In the genomic region with DNA sequence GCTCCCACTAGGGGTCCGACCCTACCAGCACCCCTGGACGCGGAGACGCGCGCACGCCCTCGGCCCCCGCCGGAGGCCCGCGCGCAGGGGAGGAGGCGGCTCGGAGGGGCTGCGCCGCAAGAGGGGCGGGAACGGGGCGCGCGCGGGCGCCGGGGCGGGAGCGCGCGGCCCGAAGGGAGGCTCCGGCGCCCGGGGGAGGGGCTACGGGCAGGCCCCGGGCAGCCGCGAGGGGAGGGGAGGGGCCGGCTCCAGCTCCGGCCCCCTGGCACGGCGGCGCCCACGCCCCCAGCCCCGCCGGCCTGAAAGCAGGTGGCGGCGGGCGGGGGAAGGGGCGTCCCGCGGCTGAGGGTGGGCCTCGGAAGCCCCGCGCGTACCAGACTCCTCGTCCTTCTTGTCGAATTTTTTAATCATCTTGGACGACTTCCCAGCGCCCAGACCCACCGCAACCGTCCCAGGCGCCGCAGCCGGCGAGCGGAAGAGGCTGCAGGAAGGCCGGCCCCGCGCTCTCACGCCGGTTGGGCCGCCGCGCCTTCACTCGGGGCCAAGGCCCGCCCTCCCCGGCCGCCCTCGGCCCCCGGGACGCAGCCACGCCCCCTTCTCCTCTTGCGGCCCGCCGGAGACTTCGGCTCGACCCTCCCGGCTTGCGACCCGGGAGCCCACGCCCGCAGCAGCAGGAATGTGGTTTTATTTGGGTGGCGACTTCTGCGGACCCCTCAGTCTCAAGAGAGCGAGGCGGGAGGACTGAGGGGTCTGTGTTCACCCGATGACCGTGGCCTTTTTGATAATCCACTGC, we compare ENCODE assay signal across 1 cellular context.
TF ChIP-seq lines count a peak whose summit lies in the region.

A gene with protein sequence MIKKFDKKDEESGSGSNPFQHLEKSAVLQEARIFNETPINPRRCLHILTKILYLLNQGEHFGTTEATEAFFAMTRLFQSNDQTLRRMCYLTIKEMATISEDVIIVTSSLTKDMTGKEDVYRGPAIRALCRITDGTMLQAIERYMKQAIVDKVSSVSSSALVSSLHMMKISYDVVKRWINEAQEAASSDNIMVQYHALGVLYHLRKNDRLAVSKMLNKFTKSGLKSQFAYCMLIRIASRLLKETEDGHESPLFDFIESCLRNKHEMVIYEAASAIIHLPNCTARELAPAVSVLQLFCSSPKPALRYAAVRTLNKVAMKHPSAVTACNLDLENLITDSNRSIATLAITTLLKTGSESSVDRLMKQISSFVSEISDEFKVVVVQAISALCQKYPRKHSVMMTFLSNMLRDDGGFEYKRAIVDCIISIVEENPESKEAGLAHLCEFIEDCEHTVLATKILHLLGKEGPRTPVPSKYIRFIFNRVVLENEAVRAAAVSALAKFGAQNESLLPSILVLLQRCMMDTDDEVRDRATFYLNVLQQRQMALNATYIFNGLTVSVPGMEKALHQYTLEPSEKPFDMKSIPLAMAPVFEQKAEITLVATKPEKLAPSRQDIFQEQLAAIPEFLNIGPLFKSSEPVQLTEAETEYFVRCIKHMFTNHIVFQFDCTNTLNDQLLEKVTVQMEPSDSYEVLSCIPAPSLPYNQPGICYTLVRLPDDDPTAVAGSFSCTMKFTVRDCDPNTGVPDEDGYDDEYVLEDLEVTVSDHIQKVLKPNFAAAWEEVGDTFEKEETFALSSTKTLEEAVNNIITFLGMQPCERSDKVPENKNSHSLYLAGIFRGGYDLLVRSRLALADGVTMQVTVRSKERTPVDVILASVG (minus strand): TSS at position 491 of the 793 bp plus-strand sequence. CDS start 80 bp downstream, at position 411.

TF ChIP-seq in K562, 482 proteins besides CTCF, POLR2A, EP300 and RAD21 (continued from another document and continues in another):
- TF ChIP-seq, protein P1, sequence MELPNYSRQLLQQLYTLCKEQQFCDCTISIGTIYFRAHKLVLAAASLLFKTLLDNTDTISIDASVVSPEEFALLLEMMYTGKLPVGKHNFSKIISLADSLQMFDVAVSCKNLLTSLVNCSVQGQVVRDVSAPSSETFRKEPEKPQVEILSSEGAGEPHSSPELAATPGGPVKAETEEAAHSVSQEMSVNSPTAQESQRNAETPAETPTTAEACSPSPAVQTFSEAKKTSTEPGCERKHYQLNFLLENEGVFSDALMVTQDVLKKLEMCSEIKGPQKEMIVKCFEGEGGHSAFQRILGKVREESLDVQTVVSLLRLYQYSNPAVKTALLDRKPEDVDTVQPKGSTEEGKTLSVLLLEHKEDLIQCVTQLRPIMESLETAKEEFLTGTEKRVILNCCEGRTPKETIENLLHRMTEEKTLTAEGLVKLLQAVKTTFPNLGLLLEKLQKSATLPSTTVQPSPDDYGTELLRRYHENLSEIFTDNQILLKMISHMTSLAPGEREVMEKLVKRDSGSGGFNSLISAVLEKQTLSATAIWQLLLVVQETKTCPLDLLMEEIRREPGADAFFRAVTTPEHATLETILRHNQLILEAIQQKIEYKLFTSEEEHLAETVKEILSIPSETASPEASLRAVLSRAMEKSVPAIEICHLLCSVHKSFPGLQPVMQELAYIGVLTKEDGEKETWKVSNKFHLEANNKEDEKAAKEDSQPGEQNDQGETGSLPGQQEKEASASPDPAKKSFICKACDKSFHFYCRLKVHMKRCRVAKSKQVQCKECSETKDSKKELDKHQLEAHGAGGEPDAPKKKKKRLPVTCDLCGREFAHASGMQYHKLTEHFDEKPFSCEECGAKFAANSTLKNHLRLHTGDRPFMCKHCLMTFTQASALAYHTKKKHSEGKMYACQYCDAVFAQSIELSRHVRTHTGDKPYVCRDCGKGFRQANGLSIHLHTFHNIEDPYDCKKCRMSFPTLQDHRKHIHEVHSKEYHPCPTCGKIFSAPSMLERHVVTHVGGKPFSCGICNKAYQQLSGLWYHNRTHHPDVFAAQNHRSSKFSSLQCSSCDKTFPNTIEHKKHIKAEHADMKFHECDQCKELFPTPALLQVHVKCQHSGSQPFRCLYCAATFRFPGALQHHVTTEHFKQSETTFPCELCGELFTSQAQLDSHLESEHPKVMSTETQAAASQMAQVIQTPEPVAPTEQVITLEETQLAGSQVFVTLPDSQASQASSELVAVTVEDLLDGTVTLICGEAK (IDR thresholded peaks at IDR 0.05), result peak; percentile 89
- TF ChIP-seq, protein P1 (CRISPR knock-in tag; IDR thresholded peaks at IDR 0.05), result no peak
- TF ChIP-seq, protein P2, sequence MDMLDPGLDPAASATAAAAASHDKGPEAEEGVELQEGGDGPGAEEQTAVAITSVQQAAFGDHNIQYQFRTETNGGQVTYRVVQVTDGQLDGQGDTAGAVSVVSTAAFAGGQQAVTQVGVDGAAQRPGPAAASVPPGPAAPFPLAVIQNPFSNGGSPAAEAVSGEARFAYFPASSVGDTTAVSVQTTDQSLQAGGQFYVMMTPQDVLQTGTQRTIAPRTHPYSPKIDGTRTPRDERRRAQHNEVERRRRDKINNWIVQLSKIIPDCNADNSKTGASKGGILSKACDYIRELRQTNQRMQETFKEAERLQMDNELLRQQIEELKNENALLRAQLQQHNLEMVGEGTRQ (CRISPR knock-in tag; IDR thresholded peaks at IDR 0.05), result no peak
- TF ChIP-seq, protein P3, sequence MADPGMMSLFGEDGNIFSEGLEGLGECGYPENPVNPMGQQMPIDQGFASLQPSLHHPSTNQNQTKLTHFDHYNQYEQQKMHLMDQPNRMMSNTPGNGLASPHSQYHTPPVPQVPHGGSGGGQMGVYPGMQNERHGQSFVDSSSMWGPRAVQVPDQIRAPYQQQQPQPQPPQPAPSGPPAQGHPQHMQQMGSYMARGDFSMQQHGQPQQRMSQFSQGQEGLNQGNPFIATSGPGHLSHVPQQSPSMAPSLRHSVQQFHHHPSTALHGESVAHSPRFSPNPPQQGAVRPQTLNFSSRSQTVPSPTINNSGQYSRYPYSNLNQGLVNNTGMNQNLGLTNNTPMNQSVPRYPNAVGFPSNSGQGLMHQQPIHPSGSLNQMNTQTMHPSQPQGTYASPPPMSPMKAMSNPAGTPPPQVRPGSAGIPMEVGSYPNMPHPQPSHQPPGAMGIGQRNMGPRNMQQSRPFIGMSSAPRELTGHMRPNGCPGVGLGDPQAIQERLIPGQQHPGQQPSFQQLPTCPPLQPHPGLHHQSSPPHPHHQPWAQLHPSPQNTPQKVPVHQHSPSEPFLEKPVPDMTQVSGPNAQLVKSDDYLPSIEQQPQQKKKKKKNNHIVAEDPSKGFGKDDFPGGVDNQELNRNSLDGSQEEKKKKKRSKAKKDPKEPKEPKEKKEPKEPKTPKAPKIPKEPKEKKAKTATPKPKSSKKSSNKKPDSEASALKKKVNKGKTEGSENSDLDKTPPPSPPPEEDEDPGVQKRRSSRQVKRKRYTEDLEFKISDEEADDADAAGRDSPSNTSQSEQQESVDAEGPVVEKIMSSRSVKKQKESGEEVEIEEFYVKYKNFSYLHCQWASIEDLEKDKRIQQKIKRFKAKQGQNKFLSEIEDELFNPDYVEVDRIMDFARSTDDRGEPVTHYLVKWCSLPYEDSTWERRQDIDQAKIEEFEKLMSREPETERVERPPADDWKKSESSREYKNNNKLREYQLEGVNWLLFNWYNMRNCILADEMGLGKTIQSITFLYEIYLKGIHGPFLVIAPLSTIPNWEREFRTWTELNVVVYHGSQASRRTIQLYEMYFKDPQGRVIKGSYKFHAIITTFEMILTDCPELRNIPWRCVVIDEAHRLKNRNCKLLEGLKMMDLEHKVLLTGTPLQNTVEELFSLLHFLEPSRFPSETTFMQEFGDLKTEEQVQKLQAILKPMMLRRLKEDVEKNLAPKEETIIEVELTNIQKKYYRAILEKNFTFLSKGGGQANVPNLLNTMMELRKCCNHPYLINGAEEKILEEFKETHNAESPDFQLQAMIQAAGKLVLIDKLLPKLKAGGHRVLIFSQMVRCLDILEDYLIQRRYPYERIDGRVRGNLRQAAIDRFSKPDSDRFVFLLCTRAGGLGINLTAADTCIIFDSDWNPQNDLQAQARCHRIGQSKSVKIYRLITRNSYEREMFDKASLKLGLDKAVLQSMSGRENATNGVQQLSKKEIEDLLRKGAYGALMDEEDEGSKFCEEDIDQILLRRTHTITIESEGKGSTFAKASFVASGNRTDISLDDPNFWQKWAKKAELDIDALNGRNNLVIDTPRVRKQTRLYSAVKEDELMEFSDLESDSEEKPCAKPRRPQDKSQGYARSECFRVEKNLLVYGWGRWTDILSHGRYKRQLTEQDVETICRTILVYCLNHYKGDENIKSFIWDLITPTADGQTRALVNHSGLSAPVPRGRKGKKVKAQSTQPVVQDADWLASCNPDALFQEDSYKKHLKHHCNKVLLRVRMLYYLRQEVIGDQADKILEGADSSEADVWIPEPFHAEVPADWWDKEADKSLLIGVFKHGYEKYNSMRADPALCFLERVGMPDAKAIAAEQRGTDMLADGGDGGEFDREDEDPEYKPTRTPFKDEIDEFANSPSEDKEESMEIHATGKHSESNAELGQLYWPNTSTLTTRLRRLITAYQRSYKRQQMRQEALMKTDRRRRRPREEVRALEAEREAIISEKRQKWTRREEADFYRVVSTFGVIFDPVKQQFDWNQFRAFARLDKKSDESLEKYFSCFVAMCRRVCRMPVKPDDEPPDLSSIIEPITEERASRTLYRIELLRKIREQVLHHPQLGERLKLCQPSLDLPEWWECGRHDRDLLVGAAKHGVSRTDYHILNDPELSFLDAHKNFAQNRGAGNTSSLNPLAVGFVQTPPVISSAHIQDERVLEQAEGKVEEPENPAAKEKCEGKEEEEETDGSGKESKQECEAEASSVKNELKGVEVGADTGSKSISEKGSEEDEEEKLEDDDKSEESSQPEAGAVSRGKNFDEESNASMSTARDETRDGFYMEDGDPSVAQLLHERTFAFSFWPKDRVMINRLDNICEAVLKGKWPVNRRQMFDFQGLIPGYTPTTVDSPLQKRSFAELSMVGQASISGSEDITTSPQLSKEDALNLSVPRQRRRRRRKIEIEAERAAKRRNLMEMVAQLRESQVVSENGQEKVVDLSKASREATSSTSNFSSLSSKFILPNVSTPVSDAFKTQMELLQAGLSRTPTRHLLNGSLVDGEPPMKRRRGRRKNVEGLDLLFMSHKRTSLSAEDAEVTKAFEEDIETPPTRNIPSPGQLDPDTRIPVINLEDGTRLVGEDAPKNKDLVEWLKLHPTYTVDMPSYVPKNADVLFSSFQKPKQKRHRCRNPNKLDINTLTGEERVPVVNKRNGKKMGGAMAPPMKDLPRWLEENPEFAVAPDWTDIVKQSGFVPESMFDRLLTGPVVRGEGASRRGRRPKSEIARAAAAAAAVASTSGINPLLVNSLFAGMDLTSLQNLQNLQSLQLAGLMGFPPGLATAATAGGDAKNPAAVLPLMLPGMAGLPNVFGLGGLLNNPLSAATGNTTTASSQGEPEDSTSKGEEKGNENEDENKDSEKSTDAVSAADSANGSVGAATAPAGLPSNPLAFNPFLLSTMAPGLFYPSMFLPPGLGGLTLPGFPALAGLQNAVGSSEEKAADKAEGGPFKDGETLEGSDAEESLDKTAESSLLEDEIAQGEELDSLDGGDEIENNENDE (IDR thresholded peaks at IDR 0.05; ENCODE audit: low read depth, low read length), result no peak
- peak; percentile 87; the same call in 1 of the 2 replicates for TF ChIP-seq POLR2AphosphoS5 (IDR thresholded peaks at IDR 0.05; ENCODE audit: control insufficient read depth, insufficient read depth, low read depth, low read length)
- no peak for TF ChIP-seq IRF2 (CRISPR knock-in tag; IDR thresholded peaks at IDR 0.05)
- no peak; the same call in 1 of the 2 replicates for TF ChIP-seq KAT7 (CRISPR knock-in tag; IDR thresholded peaks at IDR 0.05; ENCODE audit: borderline replicate concordance)
- TF ChIP-seq ZNF41 (CRISPR knock-in tag; conservative IDR thresholded peaks at IDR 0.05), result peak; percentile 40; the same call in 1 of the 2 replicates
- no peak for TF ChIP-seq LEF1 (IDR thresholded peaks at IDR 0.05)
- no peak for TF ChIP-seq DIDO1 (tag; IDR thresholded peaks at IDR 0.05; ENCODE audit: low read depth)
- peak; percentile 86 for TF ChIP-seq CXXC5 (CRISPR knock-in tag; IDR thresholded peaks at IDR 0.05)
- TF ChIP-seq ZBTB17 (CRISPR knock-in tag; IDR thresholded peaks at IDR 0.05), result no peak
- 0 out of 2 replicates have a peak, but pooled peaks have one; percentile 19 for TF ChIP-seq ZNF263 (CRISPR knock-in tag; IDR thresholded peaks at IDR 0.05; ENCODE audit: borderline replicate concordance)
- TF ChIP-seq CC2D1A (IDR thresholded peaks at IDR 0.05), result no peak
- peak; percentile 29; the same call in 1 of the 2 replicates for TF ChIP-seq SOX6 (IDR thresholded peaks at IDR 0.05)
- no peak for TF ChIP-seq MCM3 (IDR thresholded peaks at IDR 0.05)
- TF ChIP-seq BHLHE40 (IDR thresholded peaks at IDR 0.05; ENCODE audit: low read length), result no peak
- no peak for TF ChIP-seq ZFP1 (CRISPR knock-in tag; IDR thresholded peaks at IDR 0.05)
- 0 out of 2 replicates have a peak, but pooled peaks have one; percentile 21 for TF ChIP-seq POLR2H (tag; IDR thresholded peaks at IDR 0.05; ENCODE audit: low read depth)
- TF ChIP-seq, protein P4, sequence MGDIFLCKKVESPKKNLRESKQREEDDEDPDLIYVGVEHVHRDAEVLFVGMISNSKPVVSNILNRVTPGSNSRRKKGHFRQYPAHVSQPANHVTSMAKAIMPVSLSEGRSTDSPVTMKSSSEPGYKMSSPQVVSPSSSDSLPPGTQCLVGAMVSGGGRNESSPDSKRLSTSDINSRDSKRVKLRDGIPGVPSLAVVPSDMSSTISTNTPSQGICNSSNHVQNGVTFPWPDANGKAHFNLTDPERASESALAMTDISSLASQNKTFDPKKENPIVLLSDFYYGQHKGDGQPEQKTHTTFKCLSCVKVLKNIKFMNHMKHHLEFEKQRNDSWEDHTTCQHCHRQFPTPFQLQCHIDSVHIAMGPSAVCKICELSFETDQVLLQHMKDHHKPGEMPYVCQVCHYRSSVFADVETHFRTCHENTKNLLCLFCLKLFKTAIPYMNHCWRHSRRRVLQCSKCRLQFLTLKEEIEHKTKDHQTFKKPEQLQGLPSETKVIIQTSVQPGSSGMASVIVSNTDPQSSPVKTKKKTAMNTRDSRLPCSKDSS (IDR thresholded peaks at IDR 0.05; ENCODE audit: low read depth, partially characterized antibody), result no peak
- no peak for TF ChIP-seq ZNF316 (IDR thresholded peaks at IDR 0.05)
- TF ChIP-seq PML (IDR thresholded peaks at IDR 0.05; ENCODE audit: low read length), result peak; percentile 79
